Comparison of ENCODE assay signal across 8 cellular contexts in the genomic region with DNA sequence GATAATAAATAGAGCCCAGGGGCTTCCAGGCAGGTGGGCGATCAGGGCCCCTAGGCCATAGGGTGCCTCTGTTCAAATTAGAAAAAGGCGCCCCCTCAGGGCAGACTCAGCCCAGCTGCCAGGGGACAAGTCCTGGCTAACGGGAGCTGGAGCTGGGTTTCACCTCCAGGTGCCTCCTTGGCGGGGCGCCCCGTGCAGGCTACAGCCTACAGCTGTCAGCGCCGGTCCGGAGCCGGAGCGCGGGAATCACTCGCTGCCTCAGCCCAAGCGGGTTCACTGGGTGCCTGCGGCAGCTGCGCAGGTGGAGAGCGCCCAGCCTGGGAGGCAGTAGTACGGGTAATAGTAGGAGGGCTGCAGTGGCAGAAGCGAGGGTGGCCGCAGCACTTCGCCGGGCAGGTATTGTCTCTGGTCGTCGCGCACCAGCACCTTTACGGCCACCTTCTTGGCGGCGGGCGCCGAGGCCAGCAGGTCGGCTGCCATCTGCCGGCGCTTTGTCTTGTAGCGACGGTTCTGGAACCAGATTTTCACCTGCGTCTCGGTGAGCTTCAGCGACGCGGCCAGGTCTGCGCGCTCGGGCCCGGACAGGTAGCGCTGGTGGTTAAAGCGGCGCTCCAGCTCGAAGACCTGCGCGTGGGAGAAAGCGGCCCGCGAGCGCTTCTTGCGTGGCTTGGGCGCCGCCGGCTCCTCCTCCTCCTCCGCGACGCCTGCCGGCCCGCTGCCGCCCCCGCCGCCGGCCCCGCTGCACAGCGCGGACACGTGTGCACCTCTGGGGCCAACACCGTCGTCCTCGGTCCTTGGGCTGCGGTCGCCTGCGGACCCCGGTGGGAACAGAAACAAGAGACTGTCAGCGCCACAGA. TPM values are rescaled to one million over a fixed set of nuclear protein-coding genes. Genes with fewer than 3 reads are reported as not detected.
DNase-seq lines count a peak whose midpoint lies in the region; ATAC-seq and TF ChIP-seq lines count a peak whose summit lies in the region.

No MANE protein-coding gene starts in this region.

- peak; percentile 27 for TF ChIP-seq CTCF in endothelial cell (IDR thresholded peaks at IDR 0.05; ENCODE audit: unreplicated experiment)

- peaks cover 16% of the 10 kb centered on the region for H3K36me3 Mint-ChIP-seq in activated CD4-positive, alpha-beta T cell treated with anti-CD3 and anti-CD28 coated beads, Interleukin-2, amount 10 ng/mL, durations not matched to agents 24 days and 14 days (ENCODE audit: low read depth)
- H3K36me3 Mint-ChIP-seq in endothelial cell (ENCODE audit: low read depth, unreplicated experiment): peaks cover 10% of the 10 kb centered on the region

- no peak for ATAC-seq in HG02852 (IDR thresholded peaks at IDR 0.05; ENCODE audit: unreplicated experiment)

- H3K27ac Mint-ChIP-seq in activated CD4-positive, alpha-beta T cell treated with anti-CD3 and anti-CD28 coated beads, Interleukin-2, amount 10 ng/mL, durations not matched to agents 24 days and 14 days: peak overlapping the region; percentile 41
- H3K27ac Mint-ChIP-seq in endothelial cell (ENCODE audit: unreplicated experiment): no peak overlapping the region

- H3K4me3 Mint-ChIP-seq in activated CD4-positive, alpha-beta T cell treated with anti-CD3 and anti-CD28 coated beads, Interleukin-2, amount 10 ng/mL, durations not matched to agents 24 days and 14 days: peak overlapping the region; percentile 23
- H3K4me3 Mint-ChIP-seq in endothelial cell (ENCODE audit: unreplicated experiment): no peak overlapping the region

- H3K9me3 Mint-ChIP-seq in activated CD4-positive, alpha-beta T cell treated with anti-CD3 and anti-CD28 coated beads, Interleukin-2, amount 10 ng/mL, durations not matched to agents 24 days and 14 days: peaks cover 12% of the 10 kb centered on the region
- no peaks in the 10 kb centered on the region for H3K9me3 Mint-ChIP-seq in endothelial cell (ENCODE audit: unreplicated experiment)

- peaks cover 23% of the 10 kb centered on the region for H3K4me1 Mint-ChIP-seq in activated CD4-positive, alpha-beta T cell treated with anti-CD3 and anti-CD28 coated beads, Interleukin-2, amount 10 ng/mL, durations not matched to agents 24 days and 14 days
- H3K4me1 Mint-ChIP-seq in endothelial cell (ENCODE audit: unreplicated experiment): peaks cover 20% of the 10 kb centered on the region

- intact Hi-C loops in activated CD4-positive, alpha-beta T cell treated with anti-CD3 and anti-CD28 coated beads, Interleukin-2, amount 10 ng/mL, durations not matched to agents 24 days and 14 days (cut with micrococcal nuclease): no loop called here
- intact Hi-C loops in posterior vena cava (cut with DNase I): loop anchor here (10.0 kb wide), 1 partner anchor 687 kb away; no protein-coding TSS in a partner anchor

- peak; percentile 77 for DNase-seq in activated CD4-positive, alpha-beta T cell treated with anti-CD3 and anti-CD28 coated beads, Interleukin-2, amount 10 ng/mL, durations not matched to agents 24 days and 14 days
- no peak for DNase-seq in activated CD4-positive, alpha-beta T cell treated with anti-CD3 and anti-CD28 coated beads for 1 hour
- DNase-seq in NCI-H1092 (lab: John Stamatoyannopoulos, UW): peak; percentile 25
- peak; percentile 40 for DNase-seq in endothelial cell (ENCODE audit: low spot score)
- DNase-seq in posterior vena cava (ENCODE audit: low spot score): peak; percentile 78
- DNase-seq in stimulated activated CD8-positive, alpha-beta memory T cell treated with anti-CD3 and anti-CD28 coated beads, Interleukin-4, amount 100 ng/mL, for 48 hours: no peak
- no peak for DNase-seq in NCI-H2227 (lab: John Stamatoyannopoulos, UW; ENCODE audit: unreplicated experiment)

- peaks cover 78% of the 10 kb centered on the region for H3K27me3 Mint-ChIP-seq in activated CD4-positive, alpha-beta T cell treated with anti-CD3 and anti-CD28 coated beads, Interleukin-2, amount 10 ng/mL, durations not matched to agents 24 days and 14 days
- H3K27me3 Mint-ChIP-seq in endothelial cell (ENCODE audit: unreplicated experiment): peaks cover 15% of the 10 kb centered on the region

RNA-seq across cellular contexts. Expression of a gene that starts 2.4 kb away (rescaled TPM):
- not detected in 2 replicates for total RNA-seq in activated CD4-positive, alpha-beta T cell treated with anti-CD3 and anti-CD28 coated beads, Interleukin-2, amount 10 ng/mL, durations not matched to agents 24 days and 14 days
- 4.5 TPM for total RNA-seq in endothelial cell (ENCODE audit: unreplicated experiment)
- under 1 TPM in 1 of 2 donors, not detected in 1; 0.19 TPM for total RNA-seq in posterior vena cava

RNA-seq across cellular contexts. Expression of a gene that starts 57.8 kb away (rescaled TPM):
- 19.5 and 20.5 TPM in 2 replicates for total RNA-seq in activated CD4-positive, alpha-beta T cell treated with anti-CD3 and anti-CD28 coated beads, Interleukin-2, amount 10 ng/mL, durations not matched to agents 24 days and 14 days
- total RNA-seq in endothelial cell (ENCODE audit: unreplicated experiment): 17.5 TPM
- total RNA-seq in posterior vena cava: 10 to 100 TPM; 13.9 TPM

Comparison
In these comparisons a context has a peak if more than half of its experiments do, and no peak if none do; other contexts are left out.
1. DNase-seq: peak in activated CD4-positive, alpha-beta T cell treated with anti-CD3 and anti-CD28 coated beads, Interleukin-2, amount 10 ng/mL, durations not matched to agents 24 days and 14 days (single experiment), NCI-H1092 (single experiment), endothelial cell (single experiment) and posterior vena cava (single experiment); none in activated CD4-positive, alpha-beta T cell treated with anti-CD3 and anti-CD28 coated beads for 1 hour (single experiment), stimulated activated CD8-positive, alpha-beta memory T cell treated with anti-CD3 and anti-CD28 coated beads, Interleukin-4, amount 100 ng/mL, for 48 hours (single experiment) and NCI-H2227 (single experiment).